Comparison of ENCODE assay signal across 18 cellular contexts in genomic region chr7:85595639-85596268, GRCh38.
DNase-seq lines count a peak whose midpoint lies in the region; FAIRE-seq and TF ChIP-seq lines count a peak whose summit lies in the region.
"Had no signal": no experiment of that assay in that cellular context is flagged by ENCODE, and none has a peak within 500 bp of the region (broad histone marks: within the 10 kb centered on the region; RNA-seq: fewer than 3 reads in every experiment).

No MANE protein-coding gene starts in this region.

- H3K4me3 ChIP-seq in trophoblast cell (ENCODE audit: low read depth, low read length), result no peak overlapping the region
- H3K4me3 ChIP-seq in kidney (ENCODE audit: low read length in 2 of 2), result no peak overlapping the region
- H3K4me3 ChIP-seq in tibial artery, result no peak overlapping the region
- H3K4me3 ChIP-seq: lung, SJCRH30, stomach had no signal

- H3K4me1 ChIP-seq in trophoblast cell (ENCODE audit: control insufficient read depth in 1 of 2, insufficient read depth in 2 of 2, low read length in 2 of 2), result no peaks in the 10 kb centered on the region
- no peaks in the 10 kb centered on the region for H3K4me1 ChIP-seq in kidney (ENCODE audit: control insufficient read depth in 1 of 2, insufficient read depth in 1 of 2, low read depth in 1 of 2, low read length in 2 of 2)
- H3K4me1 ChIP-seq in tibial artery, result peaks cover 0 to 6% (median 0%) of the 10 kb centered on the region in 4 donors

- H3K27ac ChIP-seq in trophoblast cell (ENCODE audit: low read depth, low read length), result no peak overlapping the region
- H3K27ac ChIP-seq in kidney (ENCODE audit: low read depth in 2 of 2, low read length in 2 of 2), result no peak overlapping the region
- H3K27ac ChIP-seq in tibial artery, result no peak overlapping the region
- H3K27ac ChIP-seq: KMS-11, SJCRH30, stomach had no signal

- H3K14ac ChIP-seq in trophoblast cell (ENCODE audit: low read length), result no peak overlapping the region

- H3K79me1 ChIP-seq in trophoblast cell (ENCODE audit: low read length), result peaks cover 3% of the 10 kb centered on the region

- no peak for TF ChIP-seq CTCF in kidney (IDR thresholded peaks at IDR 0.05; ENCODE audit: borderline replicate concordance, extremely low read depth, insufficient read depth)
- no peak for TF ChIP-seq CTCF in tibial artery (IDR thresholded peaks at IDR 0.05)

- H3K36me3 ChIP-seq in trophoblast cell (ENCODE audit: control insufficient read depth in 1 of 2, insufficient read depth in 2 of 2, low read length in 2 of 2), result no peaks in the 10 kb centered on the region
- no peaks in the 10 kb centered on the region for H3K36me3 ChIP-seq in kidney (ENCODE audit: control insufficient read depth in 1 of 2, insufficient read depth in 2 of 2, low read length in 2 of 2)
- H3K36me3 ChIP-seq in tibial artery, result no peaks in the 10 kb centered on the region
- H3K36me3 ChIP-seq: SJCRH30, stomach had no signal

- FAIRE-seq in kidney (lab: Jason Lieb, UNC), result no peak

- H2AFZ ChIP-seq in trophoblast cell (ENCODE audit: insufficient read depth, low read length, poor library complexity), result no peak overlapping the region

- H4K12ac ChIP-seq in trophoblast cell (ENCODE audit: low read depth, low read length), result no peak overlapping the region

- H3K4ac ChIP-seq in trophoblast cell (ENCODE audit: low read depth, low read length), result no peak overlapping the region

- no peak overlapping the region for H3K4me2 ChIP-seq in trophoblast cell (ENCODE audit: low read length)
- H3K4me2 ChIP-seq: KMS-11 had no signal

- no peak overlapping the region for H2BK120ac ChIP-seq in trophoblast cell (ENCODE audit: insufficient read depth, low read length, poor library complexity)

- H3K79me2 ChIP-seq in trophoblast cell (ENCODE audit: control insufficient read depth, insufficient read depth, low read length, poor library complexity), result no peaks in the 10 kb centered on the region

- H3K9me3 ChIP-seq in trophoblast cell (ENCODE audit: insufficient read depth, low read depth, low read length), result no peaks in the 10 kb centered on the region
- no peaks in the 10 kb centered on the region for H3K9me3 ChIP-seq in kidney (ENCODE audit: control insufficient read depth in 1 of 2, low read length in 2 of 2)
- H3K9me3 ChIP-seq in tibial artery, result no peaks in the 10 kb centered on the region
- H3K9me3 ChIP-seq: SJCRH30, stomach had no signal

- H3K27me3 ChIP-seq in trophoblast cell (ENCODE audit: insufficient read depth, low read length) (no peaks in the 10 kb centered on the region), tibial artery (no peaks in the 10 kb centered on the region)
- H3K27me3 ChIP-seq: SJCRH30, stomach had no signal

- no peak overlapping the region for H3K9ac ChIP-seq in trophoblast cell (ENCODE audit: low read length)
- no peak overlapping the region for H3K9ac ChIP-seq in kidney (ENCODE audit: low read length in 2 of 2)
- H3K9ac ChIP-seq: KMS-11 had no signal

- intact Hi-C loops in kidney (cut with DNase I), result no loop called here
- intact Hi-C loops in tibial artery (cut with DNase I; ENCODE audit: low total_unique reads), result no loop called here

- H3K18ac ChIP-seq in trophoblast cell (ENCODE audit: low read length), result no peak overlapping the region

- peak; percentile 82 for DNase-seq in COLO829 (ENCODE audit: low spot score)
- peak; percentile 50 for DNase-seq in NCI-H69 (lab: John Stamatoyannopoulos, UW)
- peak; percentile 67 for DNase-seq in dedifferentiated amniotic fluid mesenchymal stem cell (ENCODE audit: extremely low spot score)
- DNase-seq in trophoblast cell, result peak; percentile 0 to 49
- DNase-seq in kidney, result no peak
- no peak for DNase-seq in tibial artery
- DNase-seq in NCI-H2081 treated with DMSO at 0.1 percent for 48 hours (lab: John Stamatoyannopoulos, UW), result no peak
- DNase-seq: activated CD4-positive, alpha-beta T cell treated with anti-CD3 and anti-CD28 coated beads for 36 hours; activated CD8-positive, alpha-beta memory T cell treated with anti-CD3 and anti-CD28 coated beads, Interleukin-2, amount 50 U/mL, for 48 hours; activated naive CD4-positive, alpha-beta T cell; endodermal cell; GDM1; NCI-H446 treated with DMSO at 0.1 percent for 48 hours; stimulated activated CD4-positive, alpha-beta T cell treated with anti-CD3 and anti-CD28 coated beads, Interleukin-15, amount 100 ng/mL, for 24 hours; stomach had no signal

- no peak overlapping the region for H2BK5ac ChIP-seq in trophoblast cell (ENCODE audit: low read depth, low read length, poor library complexity)

- no peak overlapping the region for H2AK5ac ChIP-seq in trophoblast cell (ENCODE audit: low read length)

- H4K91ac ChIP-seq in trophoblast cell (ENCODE audit: low read depth, low read length), result no peak overlapping the region

- H2BK12ac ChIP-seq in trophoblast cell (ENCODE audit: low read length), result no peak overlapping the region

- no peak overlapping the region for H3K23ac ChIP-seq in trophoblast cell (ENCODE audit: low read length)

- H4K8ac ChIP-seq in trophoblast cell (ENCODE audit: low read depth, low read length), result no peak overlapping the region

Comparison
In these comparisons a context has a peak if more than half of its experiments do, and no peak if none do; other contexts are left out.
1. DNase-seq: peak in COLO829 (single experiment), NCI-H69 (single experiment), dedifferentiated amniotic fluid mesenchymal stem cell (single experiment) and trophoblast cell (2 of 2); none in kidney (single experiment), tibial artery (0 of 2) and NCI-H2081 treated with DMSO at 0.1 percent for 48 hours (single experiment).